7 cellular contexts compared by ENCODE assay signal in the genomic region with DNA sequence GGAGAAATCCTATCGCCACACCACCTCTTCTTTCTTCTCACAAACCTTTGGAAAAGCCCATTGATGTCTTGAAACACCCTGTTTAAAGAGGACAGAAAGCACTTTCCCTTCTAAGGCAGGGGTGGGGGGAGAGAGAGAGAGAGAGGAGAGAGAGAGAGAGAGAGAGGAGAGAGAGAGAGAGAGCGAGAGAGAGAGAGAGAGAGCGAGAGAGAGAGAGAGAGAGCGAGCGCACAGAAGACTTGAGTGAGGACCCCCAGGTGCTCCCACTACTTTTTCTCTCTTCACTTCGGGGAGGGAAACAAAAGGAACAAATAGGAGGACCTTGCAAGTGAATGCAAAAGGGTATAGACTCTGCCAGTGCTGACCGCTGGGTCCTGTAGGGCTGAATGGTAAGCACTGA.
"Had no signal": no experiment of that assay in that cellular context is flagged by ENCODE, and none has a peak within 500 bp of the region (broad histone marks: within the 10 kb centered on the region; RNA-seq: fewer than 3 reads in every experiment).

No MANE protein-coding gene starts in this region.

- H3K27ac Mint-ChIP-seq: IgD-negative memory B cell had no signal

- H3K27ac ChIP-seq: HL-60 had no signal

- H3K4me3 ChIP-seq: HAP-1 had no signal

- H3K36me3 ChIP-seq: HAP-1 had no signal

- H3K4me1 Mint-ChIP-seq: IgD-negative memory B cell had no signal

- H3K9me3 ChIP-seq: HAP-1 had no signal

- ATAC-seq: HCT116, HepG2 had no signal

- DNase-seq: GOT3, KBM-7 had no signal

- H3K4me3 Mint-ChIP-seq: IgD-negative memory B cell had no signal
